8 cellular contexts compared by ENCODE assay signal in genomic region chr3:49539659-49540560, GRCh38. TPM values are rescaled to one million over a fixed set of nuclear protein-coding genes. Genes with fewer than 3 reads are reported as not detected.
DNase-seq lines count a peak whose midpoint lies in the region; ATAC-seq, FAIRE-seq and TF ChIP-seq lines count a peak whose summit lies in the region.

No MANE protein-coding gene starts in this region.

- H3K4me1 ChIP-seq in HUES6 (ENCODE audit: control insufficient read depth, insufficient read depth, low read length), result peaks cover 26% of the 10 kb centered on the region
- peaks cover 17% of the 10 kb centered on the region for H3K4me1 ChIP-seq in NT2/D1 (ENCODE audit: insufficient read depth, insufficient read length)
- no peaks in the 10 kb centered on the region for H3K4me1 ChIP-seq in endodermal cell (ENCODE audit: control insufficient read depth, insufficient read depth, low read length)

- no peaks in the 10 kb centered on the region; the same call in 1 of the 2 replicates for H3K9me3 ChIP-seq in HUES6 (ENCODE audit: control insufficient read depth, insufficient read depth, low read depth, low read length)
- peaks cover 16% of the 10 kb centered on the region for H3K9me3 ChIP-seq in NT2/D1 (ENCODE audit: insufficient read depth, low read length)
- peaks cover 4% of the 10 kb centered on the region for H3K9me3 ChIP-seq in endodermal cell (ENCODE audit: control insufficient read depth, low read length)

- H3K27me3 ChIP-seq in HUES6 (ENCODE audit: control insufficient read depth, insufficient read depth, low read length) (no peaks in the 10 kb centered on the region), NT2/D1 (ENCODE audit: insufficient read depth, insufficient read length) (no peaks in the 10 kb centered on the region), endodermal cell (ENCODE audit: control insufficient read depth, insufficient read depth, low read length, poor library complexity, severe bottlenecking) (peaks cover 15% of the 10 kb centered on the region)

- 0 out of 2 replicates have a peak, but pooled peaks cover 4% of the 10 kb centered on the region for H3K36me3 ChIP-seq in HUES6 (ENCODE audit: control insufficient read depth, insufficient read depth, low read length)
- peaks cover 10% of the 10 kb centered on the region for H3K36me3 ChIP-seq in NT2/D1 (ENCODE audit: insufficient read depth, insufficient read length, low read length)
- no peaks in the 10 kb centered on the region for H3K36me3 ChIP-seq in endodermal cell (ENCODE audit: control insufficient read depth, insufficient read depth, low read length)

- H3K27ac Mint-ChIP-seq in endodermal cell (peak overlapping the region; percentile 79), mesothelial cell of epicardium (peak overlapping the region; percentile 78)

- H3K27ac ChIP-seq in HUES6 (ENCODE audit: low read depth, low read length) (0 out of 2 replicates have a peak overlapping the region, but pooled peaks have one; percentile 5), endodermal cell (ENCODE audit: low read depth, low read length) (peak overlapping the region; percentile 82)

- WGBS in endodermal cell (ENCODE audit: insufficient coverage in 1 of 2, insufficient read length in 1 of 2), 2 experiments, result 0 to 2% methylated on average over 19 to 63 of the region's 63 CpGs

- H3K9me3 Mint-ChIP-seq in endodermal cell (no peaks in the 10 kb centered on the region), mesothelial cell of epicardium (no peaks in the 10 kb centered on the region)

- H3K4me1 Mint-ChIP-seq in endodermal cell, result peaks cover 4% of the 10 kb centered on the region
- peaks cover 7% of the 10 kb centered on the region for H3K4me1 Mint-ChIP-seq in mesothelial cell of epicardium

- H3K27me3 Mint-ChIP-seq in endodermal cell (ENCODE audit: insufficient read depth) (peaks cover 26% of the 10 kb centered on the region), mesothelial cell of epicardium (ENCODE audit: low read depth) (peaks cover 19% of the 10 kb centered on the region)

- peak overlapping the region; percentile 83 for H3K4me3 ChIP-seq in HUES6 (ENCODE audit: low read depth, low read length)
- peak overlapping the region; percentile 50 for H3K4me3 ChIP-seq in NT2/D1 (ENCODE audit: insufficient read length, low read depth)
- H3K4me3 ChIP-seq in endodermal cell (ENCODE audit: low read length), result peak overlapping the region; percentile 80

- H3K36me3 Mint-ChIP-seq in endodermal cell (ENCODE audit: low read depth) (no peaks in the 10 kb centered on the region), mesothelial cell of epicardium (no peaks in the 10 kb centered on the region)

- peak; percentile 86 for DNase-seq in D721Med (ENCODE audit: insufficient read length, low spot score)
- peak; percentile 89 for DNase-seq in NT2/D1 (ENCODE audit: low read depth, low spot score)
- DNase-seq in activated CD8-positive, alpha-beta memory T cell treated with anti-CD3 and anti-CD28 coated beads, Interleukin-2, amount 50 U/mL, for 24 hours (ENCODE audit: extremely low read depth), result peak; percentile 78
- peak; percentile 98 for DNase-seq in endodermal cell
- DNase-seq in mesothelial cell of epicardium (ENCODE audit: low spot score in 2 of 2, unreplicated experiment in 2 of 2), result peak; percentile 92 to 98
- DNase-seq in stimulated activated CD8-positive, alpha-beta memory T cell treated with anti-CD3 and anti-CD28 coated beads, Interleukin-15, amount 100 ng/mL, for 4 hours (ENCODE audit: low read depth in 2 of 2), result peak; percentile 74 to 76

- H3K4me3 Mint-ChIP-seq in endodermal cell, result peak overlapping the region; percentile 62
- peak overlapping the region; percentile 68 for H3K4me3 Mint-ChIP-seq in mesothelial cell of epicardium

- no peak for FAIRE-seq in D721Med (lab: Jason Lieb, UNC)

- peak; percentile 88 for ATAC-seq in GM21423 (IDR thresholded peaks at IDR 0.05; ENCODE audit: unreplicated experiment)

- H3K9ac ChIP-seq in HUES6 (ENCODE audit: low read length) (peak overlapping the region; percentile 59), NT2/D1 (ENCODE audit: insufficient read length, low read depth) (peak overlapping the region; percentile 82), endodermal cell (ENCODE audit: extremely low read depth, low read length, poor library complexity, severe bottlenecking) (peak overlapping the region; percentile 62)

- TF ChIP-seq CTCF in D721Med (IDR thresholded peaks at IDR 0.05; ENCODE audit: insufficient read depth, missing control alignments) (peak; percentile 90), endodermal cell (conservative IDR thresholded peaks at IDR 0.05) (peak; percentile 95), mesothelial cell of epicardium (IDR thresholded peaks at IDR 0.05; ENCODE audit: unreplicated experiment) (peak; percentile 85)

RNA-seq across cellular contexts. Expression of gene BSN, which starts 14.4 kb away (rescaled TPM):
- total RNA-seq in endodermal cell, result 1 to 10 TPM; 2.4 to 2.5 TPM
- polyA plus RNA-seq in endodermal cell (2013, experiment 1 of 2), result 3.3 TPM
- polyA plus RNA-seq in endodermal cell (2013, experiment 2 of 2), result 3.9 TPM
- 0.67 to 0.75 TPM (median 0.69 TPM) in 3 replicates for total RNA-seq in mesothelial cell of epicardium

Comparison
In these comparisons a context has a peak if more than half of its experiments do, and no peak if none do; other contexts are left out.
1. Peak in every context shown above with its lines: DNase-seq, ATAC-seq, H3K4me3 ChIP-seq and H3K27ac ChIP-seq.